22 cellular contexts compared by ENCODE assay signal in genomic region chr10:42983595-42983990, GRCh38.
DNase-seq lines count a peak whose midpoint lies in the region; ATAC-seq and TF ChIP-seq lines count a peak whose summit lies in the region.
"Had no signal": no experiment of that assay in that cellular context is flagged by ENCODE, and none has a peak within 500 bp of the region (broad histone marks: within the 10 kb centered on the region; RNA-seq: fewer than 3 reads in every experiment).

No MANE protein-coding gene starts in this region.

- H3K36me3 ChIP-seq in stomach = no peaks in the 10 kb centered on the region
- H3K36me3 ChIP-seq: SJCRH30 had no signal

- POLR2A ChIA-PET in activated CD4-positive, alpha-beta memory T cell treated with anti-CD3 and anti-CD28 coated beads for 36 hours (lab: Charles Lee) = no interaction called here

- ATAC-seq in activated CD8-positive, alpha-beta memory T cell treated with anti-CD3 and anti-CD28 coated beads, Interleukin-2, amount 10 ng/mL, durations not matched to agents 7 days and 5 days = no peak
- ATAC-seq in left lobe of liver = no peak
- ATAC-seq: HCT116, Panc1 had no signal

- no peak for TF ChIP-seq CTCF in stomach (IDR thresholded peaks at IDR 0.05)
- TF ChIP-seq CTCF in coronary artery (IDR thresholded peaks at IDR 0.05) = no peak

- 76 to 96% (median 82%) methylated on average over 4 to 6 of the region's 6 CpGs for WGBS in stomach, 5 donors

- no peak overlapping the region for H3K27ac ChIP-seq in stomach
- no peak overlapping the region for H3K27ac ChIP-seq in coronary artery
- H3K27ac ChIP-seq: 22Rv1, C4-2B, KMS-11, SJCRH30 had no signal

- H3K9me3 Mint-ChIP-seq in activated CD8-positive, alpha-beta memory T cell treated with anti-CD3 and anti-CD28 coated beads, Interleukin-2, amount 10 ng/mL, durations not matched to agents 7 days and 5 days (ENCODE audit: low read depth) = no peaks in the 10 kb centered on the region
- H3K9me3 Mint-ChIP-seq in activated CD4-positive, alpha-beta memory T cell treated with anti-CD3 and anti-CD28 coated beads for 36 hours = no peaks in the 10 kb centered on the region
- H3K9me3 Mint-ChIP-seq in T-helper 2 cell treated with Interferon-gamma antibody and Interleukin-4, amounts not matched to agents 5 μg/mL and 100 μg/mL, for 36 hours = no peaks in the 10 kb centered on the region

- no peaks in the 10 kb centered on the region for H3K4me1 Mint-ChIP-seq in activated CD8-positive, alpha-beta memory T cell treated with anti-CD3 and anti-CD28 coated beads, Interleukin-2, amount 10 ng/mL, durations not matched to agents 7 days and 5 days
- no peaks in the 10 kb centered on the region for H3K4me1 Mint-ChIP-seq in activated CD4-positive, alpha-beta memory T cell treated with anti-CD3 and anti-CD28 coated beads for 36 hours (ENCODE audit: low read depth)
- H3K4me1 Mint-ChIP-seq in T-helper 2 cell treated with Interferon-gamma antibody and Interleukin-4, amounts not matched to agents 5 μg/mL and 100 μg/mL, for 36 hours (ENCODE audit: low read depth) = no peaks in the 10 kb centered on the region

- no peak overlapping the region for H3K4me3 ChIP-seq in stomach
- H3K4me3 ChIP-seq in coronary artery = no peak overlapping the region
- H3K4me3 ChIP-seq: SJCRH30 had no signal

- H3K9me3 ChIP-seq in stomach = no peaks in the 10 kb centered on the region
- H3K9me3 ChIP-seq: SJCRH30 had no signal

- no peaks in the 10 kb centered on the region for H3K27me3 ChIP-seq in stomach
- H3K27me3 ChIP-seq: SJCRH30 had no signal

- H3K27me3 Mint-ChIP-seq in activated CD8-positive, alpha-beta memory T cell treated with anti-CD3 and anti-CD28 coated beads, Interleukin-2, amount 10 ng/mL, durations not matched to agents 7 days and 5 days = no peaks in the 10 kb centered on the region
- no peaks in the 10 kb centered on the region for H3K27me3 Mint-ChIP-seq in activated CD4-positive, alpha-beta memory T cell treated with anti-CD3 and anti-CD28 coated beads for 36 hours
- H3K27me3 Mint-ChIP-seq in T-helper 2 cell treated with Interferon-gamma antibody and Interleukin-4, amounts not matched to agents 5 μg/mL and 100 μg/mL, for 36 hours (ENCODE audit: low read depth) = no peaks in the 10 kb centered on the region

- no peaks in the 10 kb centered on the region for H3K36me3 Mint-ChIP-seq in activated CD8-positive, alpha-beta memory T cell treated with anti-CD3 and anti-CD28 coated beads, Interleukin-2, amount 10 ng/mL, durations not matched to agents 7 days and 5 days
- no peaks in the 10 kb centered on the region for H3K36me3 Mint-ChIP-seq in activated CD4-positive, alpha-beta memory T cell treated with anti-CD3 and anti-CD28 coated beads for 36 hours
- H3K36me3 Mint-ChIP-seq in T-helper 2 cell treated with Interferon-gamma antibody and Interleukin-4, amounts not matched to agents 5 μg/mL and 100 μg/mL, for 36 hours (ENCODE audit: low read depth) = no peaks in the 10 kb centered on the region

- peak; percentile 32 for DNase-seq in activated CD8-positive, alpha-beta memory T cell treated with anti-CD3 and anti-CD28 coated beads for 24 hours
- DNase-seq in activated CD8-positive, alpha-beta memory T cell treated with anti-CD3 and anti-CD28 coated beads, Interleukin-2, amount 10 ng/mL, durations not matched to agents 7 days and 5 days = no peak
- peak; percentile 1 for DNase-seq in activated CD4-positive, alpha-beta memory T cell treated with anti-CD3 and anti-CD28 coated beads for 36 hours
- DNase-seq in left lobe of liver (ENCODE audit: low spot score) = peak; percentile 28
- peak; percentile 16 for DNase-seq in stomach
- no peak for DNase-seq in NCI-H2081 (lab: John Stamatoyannopoulos, UW)
- DNase-seq in T-helper 2 cell treated with Interferon-gamma antibody and Interleukin-4, amounts not matched to agents 5 μg/mL and 100 μg/mL, for 36 hours (ENCODE audit: low spot score) = no peak
- DNase-seq in coronary artery (ENCODE audit: low spot score) = no peak
- DNase-seq: EL, GF-D8, NCI-H1105, NCI-H146, NCI-H2081 treated with DMSO at 0.1 percent for 48 hours, NCI-H2171 treated with DMSO at 0.1 percent for 48 hours, NCI-H524 treated with DMSO at 0.1 percent for 48 hours, NCI-H82, SJCRH30 had no signal

- TF ChIP-seq POLR2A in stomach (IDR thresholded peaks at IDR 0.05) = no peak

- peaks cover 0 to 17% (median 7%) of the 10 kb centered on the region in 4 donors for H3K4me1 ChIP-seq in stomach
- H3K4me1 ChIP-seq: SJCRH30 had no signal

- H3K27ac Mint-ChIP-seq in activated CD8-positive, alpha-beta memory T cell treated with anti-CD3 and anti-CD28 coated beads, Interleukin-2, amount 10 ng/mL, durations not matched to agents 7 days and 5 days = no peak overlapping the region
- no peak overlapping the region for H3K27ac Mint-ChIP-seq in activated CD4-positive, alpha-beta memory T cell treated with anti-CD3 and anti-CD28 coated beads for 36 hours
- no peak overlapping the region for H3K27ac Mint-ChIP-seq in T-helper 2 cell treated with Interferon-gamma antibody and Interleukin-4, amounts not matched to agents 5 μg/mL and 100 μg/mL, for 36 hours

- TF ChIP-seq EP300 in stomach (IDR thresholded peaks at IDR 0.05) = no peak

- intact Hi-C loops in activated CD4-positive, alpha-beta memory T cell treated with anti-CD3 and anti-CD28 coated beads for 36 hours (cut with micrococcal nuclease) = no loop called here
- intact Hi-C loops in stomach (cut with DNase I; ENCODE audit: low total_unique reads) = no loop called here

- CTCF ChIA-PET in activated CD8-positive, alpha-beta memory T cell treated with anti-CD3 and anti-CD28 coated beads, Interleukin-2, amount 10 ng/mL, durations not matched to agents 7 days and 5 days (lab: Charles Lee) = no interaction called here
- CTCF ChIA-PET in activated CD4-positive, alpha-beta memory T cell treated with anti-CD3 and anti-CD28 coated beads for 36 hours (lab: Charles Lee) = no interaction called here

- no peak overlapping the region for H3K4me3 Mint-ChIP-seq in activated CD8-positive, alpha-beta memory T cell treated with anti-CD3 and anti-CD28 coated beads, Interleukin-2, amount 10 ng/mL, durations not matched to agents 7 days and 5 days
- H3K4me3 Mint-ChIP-seq in activated CD4-positive, alpha-beta memory T cell treated with anti-CD3 and anti-CD28 coated beads for 36 hours = no peak overlapping the region
- no peak overlapping the region for H3K4me3 Mint-ChIP-seq in T-helper 2 cell treated with Interferon-gamma antibody and Interleukin-4, amounts not matched to agents 5 μg/mL and 100 μg/mL, for 36 hours

Comparison
In these comparisons a context has a peak if more than half of its experiments do, and no peak if none do; other contexts are left out.
1. DNase-seq: peak in activated CD8-positive, alpha-beta memory T cell treated with anti-CD3 and anti-CD28 coated beads for 24 hours (single experiment), activated CD4-positive, alpha-beta memory T cell treated with anti-CD3 and anti-CD28 coated beads for 36 hours (single experiment), left lobe of liver (single experiment) and stomach (single experiment); none in activated CD8-positive, alpha-beta memory T cell treated with anti-CD3 and anti-CD28 coated beads, Interleukin-2, amount 10 ng/mL, durations not matched to agents 7 days and 5 days (single experiment), NCI-H2081 (0 of 2), T-helper 2 cell treated with Interferon-gamma antibody and Interleukin-4, amounts not matched to agents 5 μg/mL and 100 μg/mL, for 36 hours (single experiment) and coronary artery (single experiment).